In genomic region chr15:31215490-31216209, GRCh38 we compare ENCODE assay signal across 8 cellular contexts.
DNase-seq lines count a peak whose midpoint lies in the region; ATAC-seq and TF ChIP-seq lines count a peak whose summit lies in the region.

No MANE protein-coding gene starts in this region.

- no peak for DNase-seq in AG04450 (ENCODE audit: low read depth, low spot score)
- peak; percentile 15 for DNase-seq in NCI-H345 treated with DMSO at 0.1 percent for 48 hours (lab: John Stamatoyannopoulos, UW; ENCODE audit: unreplicated experiment)
- peak; percentile 66 to 70 for DNase-seq in activated CD4-positive, alpha-beta T cell treated with anti-CD3 and anti-CD28 coated beads, Interleukin-2, amount 50 U/mL, for 24 hours (ENCODE audit: low read depth in 1 of 2, low spot score in 1 of 2)
- peak; percentile 76 to 96 for DNase-seq in lower leg skin (ENCODE audit: low spot score in 2 of 2)
- DNase-seq in stimulated activated CD4-positive, alpha-beta T cell treated with anti-CD3 and anti-CD28 coated beads, TNF-alpha, amount 100 ng/mL, for 1 hour (ENCODE audit: low read depth in 3 of 3, low spot score in 1 of 3), result peak; percentile 46 to 84 (median 69)

- POLR2A ChIA-PET in AG04450 (lab: Yijun Ruan, JAX), result interaction anchor here (1.2 kb wide), 1 partner anchor 110 kb away, joined by 3 read pairs; no protein-coding TSS in a partner anchor

- no peaks in the 10 kb centered on the region for H3K9me3 Mint-ChIP-seq in dendritic cell treated with granulocyte-macrophage colony-stimulating factor and Interleukin-4, amounts not matched to agents 40 ng/mL and 50 ng/mL, for 4 days

- H3K27ac ChIP-seq in AG04450 (ENCODE audit: low read depth, low read length), result no peak overlapping the region

- H3K36me3 Mint-ChIP-seq in dendritic cell treated with granulocyte-macrophage colony-stimulating factor and Interleukin-4, amounts not matched to agents 40 ng/mL and 50 ng/mL, for 4 days (ENCODE audit: low read depth), result peaks cover 14% of the 10 kb centered on the region

- ATAC-seq in GM18861 (IDR thresholded peaks at IDR 0.05; ENCODE audit: unreplicated experiment), result peak; percentile 52
- ATAC-seq in HG03095 (IDR thresholded peaks at IDR 0.05; ENCODE audit: unreplicated experiment), result peak; percentile 62

- no peaks in the 10 kb centered on the region; the same call in 1 of the 2 replicates for H3K9me3 ChIP-seq in AG04450 (ENCODE audit: control insufficient read depth, insufficient read depth, low read length)

- H3K4me1 Mint-ChIP-seq in dendritic cell treated with granulocyte-macrophage colony-stimulating factor and Interleukin-4, amounts not matched to agents 40 ng/mL and 50 ng/mL, for 4 days (ENCODE audit: low read depth), result peaks cover 71% of the 10 kb centered on the region

- intact Hi-C loops in dendritic cell treated with granulocyte-macrophage colony-stimulating factor and Interleukin-4, amounts not matched to agents 40 ng/mL and 50 ng/mL, for 4 days (cut with micrococcal nuclease), result loop anchor here (1.0 to 5.0 kb wide), 5 partner anchors 21 to 273 kb away; partner anchors contain the start of gene KLF13
- intact Hi-C loops in lower leg skin (cut with DNase I; ENCODE audit: low total_unique reads), result loop anchor here (5.0 kb wide), 1 partner anchor 112 kb away; the partner anchor contains the start of gene KLF13

- peak overlapping the region; percentile 97 for H3K27ac Mint-ChIP-seq in dendritic cell treated with granulocyte-macrophage colony-stimulating factor and Interleukin-4, amounts not matched to agents 40 ng/mL and 50 ng/mL, for 4 days

- CTCF ChIA-PET in AG04450 (lab: Charles Lee), result interaction anchor here (0.6 to 7.6 kb wide), 9 partner anchors 11 to 1351 kb away, joined by 3 to 60 read pairs (median 5); no protein-coding TSS in a partner anchor

- TF ChIP-seq POLR2A in lower leg skin (IDR thresholded peaks at IDR 0.05), result no peak

- H3K4me3 Mint-ChIP-seq in dendritic cell treated with granulocyte-macrophage colony-stimulating factor and Interleukin-4, amounts not matched to agents 40 ng/mL and 50 ng/mL, for 4 days, result peak overlapping the region; percentile 86

- H3K4me3 ChIP-seq in AG04450 (ENCODE audit: low read depth, low read length) (peak overlapping the region; percentile 46), lower leg skin (ENCODE audit: low read depth, poor library complexity, severe bottlenecking) (peak overlapping the region; percentile 22)

- TF ChIP-seq CTCF in AG04450 (IDR thresholded peaks at IDR 0.05; ENCODE audit: low read depth, low read length) (peak; percentile 72), lower leg skin (IDR thresholded peaks at IDR 0.05) (peak in 1 of 3 donors; percentile 67)

- H3K27me3 ChIP-seq in AG04450 (ENCODE audit: control insufficient read depth, insufficient read depth, low read length), result peaks cover 18% of the 10 kb centered on the region

- H3K27me3 Mint-ChIP-seq in dendritic cell treated with granulocyte-macrophage colony-stimulating factor and Interleukin-4, amounts not matched to agents 40 ng/mL and 50 ng/mL, for 4 days, result no peaks in the 10 kb centered on the region

- WGBS in lower leg skin, 2 donors, result 0 to 3% methylated on average over 15 to 38 of the region's 75 CpGs
